8 cellular contexts compared by ENCODE assay signal in genomic region chrX:106457802-106458201, GRCh38.
"Had no signal": no experiment of that assay in that cellular context is flagged by ENCODE, and none has a peak within 500 bp of the region (broad histone marks: within the 10 kb centered on the region; RNA-seq: fewer than 3 reads in every experiment).

No MANE protein-coding gene starts in this region.

- H2AFZ ChIP-seq: GM23248 had no signal

- H3K4me1 ChIP-seq: HAP-1 had no signal

- ATAC-seq: HCT116 had no signal

- H3K4me3 ChIP-seq: GM23248, HAP-1 had no signal

- FAIRE-seq: HTR-8/SVneo had no signal

- H3K27ac ChIP-seq: GM23248 had no signal

- H3K9ac ChIP-seq: GM23248 had no signal

- H3K36me3 Mint-ChIP-seq: IgD-negative memory B cell had no signal

- DNase-seq: GM23248, GOT3, H7, HFFc6 had no signal

- H3K9me3 Mint-ChIP-seq: IgD-negative memory B cell had no signal

- H3K27ac Mint-ChIP-seq: HFFc6, IgD-negative memory B cell had no signal

- H3K4me3 Mint-ChIP-seq: HFFc6, IgD-negative memory B cell had no signal

- H3K36me3 ChIP-seq: HAP-1 had no signal

- H3K9me3 ChIP-seq: HAP-1 had no signal

- H3K27me3 Mint-ChIP-seq: IgD-negative memory B cell had no signal
